ENCODE assay signal across 8 cellular contexts in genomic region chr2:74391580-74392448, GRCh38. TPM values are rescaled to one million over a fixed set of nuclear protein-coding genes. Genes with fewer than 3 reads are reported as not detected.
DNase-seq lines count a peak whose midpoint lies in the region; ATAC-seq lines count a peak whose summit lies in the region.

No MANE protein-coding gene starts in this region.

- H3K23ac ChIP-seq in mesenchymal stem cell (ENCODE audit: low read length in 2 of 2): peak overlapping the region in 1 of 2 experiments; percentile 14

- peak overlapping the region; percentile 89 for H3K4me3 ChIP-seq in CD4-positive, CD25-positive, alpha-beta regulatory T cell (ENCODE audit: low read depth, low read length)
- H3K4me3 ChIP-seq in effector memory CD4-positive, alpha-beta T cell (ENCODE audit: insufficient read depth, low read depth, low read length, poor library complexity, severe bottlenecking): peak overlapping the region; percentile 86
- H3K4me3 ChIP-seq in mesenchymal stem cell (ENCODE audit: insufficient read depth in 1 of 2, low read depth in 1 of 2, low read length in 2 of 2): peak overlapping the region; percentile 92 to 99

- H2AFZ ChIP-seq in mesenchymal stem cell (ENCODE audit: low read depth, low read length): peak overlapping the region; percentile 30

- no peaks in the 10 kb centered on the region for H3K36me3 ChIP-seq in CD4-positive, CD25-positive, alpha-beta regulatory T cell (ENCODE audit: control insufficient read depth, insufficient read depth, low read length)
- no peaks in the 10 kb centered on the region for H3K36me3 ChIP-seq in effector memory CD4-positive, alpha-beta T cell (ENCODE audit: control insufficient read depth, insufficient read depth, low read length)
- H3K36me3 ChIP-seq in mesenchymal stem cell (ENCODE audit: control insufficient read depth in 1 of 2, insufficient read depth in 2 of 2, low read depth in 1 of 2, low read length in 2 of 2): no peaks in the 10 kb centered on the region

- H2BK15ac ChIP-seq in mesenchymal stem cell (ENCODE audit: low read depth, poor library complexity, severe bottlenecking): peak overlapping the region; percentile 80

- no peaks in the 10 kb centered on the region for H3K9me3 ChIP-seq in CD4-positive, CD25-positive, alpha-beta regulatory T cell (ENCODE audit: control insufficient read depth in 2 of 2, low read length in 2 of 2)
- no peaks in the 10 kb centered on the region for H3K9me3 ChIP-seq in effector memory CD4-positive, alpha-beta T cell (ENCODE audit: control insufficient read depth, low read length)
- no peaks in the 10 kb centered on the region for H3K9me3 ChIP-seq in mesenchymal stem cell (ENCODE audit: control insufficient read depth, low read length)

- peak overlapping the region in 1 of 2 experiments; percentile 62 for H3K4ac ChIP-seq in mesenchymal stem cell (ENCODE audit: low read depth in 1 of 2, low read length in 2 of 2)

- no peaks in the 10 kb centered on the region for H3K9me3 Mint-ChIP-seq in CD4-positive, CD25-positive, alpha-beta regulatory T cell

- H4K8ac ChIP-seq in mesenchymal stem cell (ENCODE audit: low read length): peak overlapping the region; percentile 99

- H4K91ac ChIP-seq in mesenchymal stem cell (ENCODE audit: low read length): peak overlapping the region; percentile 88

- peak overlapping the region in 1 of 4 donors; percentile 98 for H3K4me3 Mint-ChIP-seq in CD4-positive, CD25-positive, alpha-beta regulatory T cell

- no peak overlapping the region for H3K14ac ChIP-seq in mesenchymal stem cell (ENCODE audit: low read length in 2 of 2)

- peak; percentile 91 to 92 for ATAC-seq in CD4-positive, CD25-positive, alpha-beta regulatory T cell (ENCODE audit: low read depth in 2 of 2)
- ATAC-seq in GM19397 (IDR thresholded peaks at IDR 0.05; ENCODE audit: unreplicated experiment): peak; percentile 71

- no peak overlapping the region for H2AK5ac ChIP-seq in mesenchymal stem cell (ENCODE audit: low read length, severe bottlenecking)

- peak overlapping the region; percentile 96 to 100 (median 100) for H3K27ac Mint-ChIP-seq in CD4-positive, CD25-positive, alpha-beta regulatory T cell

- peak overlapping the region; percentile 80 for H3K4me2 ChIP-seq in mesenchymal stem cell (ENCODE audit: low read length, poor library complexity, severe bottlenecking)

- DNase-seq in CD4-positive, CD25-positive, alpha-beta regulatory T cell: peak; percentile 90 to 96 (median 96)
- DNase-seq in HS-5 (ENCODE audit: low read depth) (peak; percentile 72), NK-92 (lab: John Stamatoyannopoulos, UW; ENCODE audit: unreplicated experiment) (peak; percentile 70), mesenchymal stem cell (peak; percentile 88)
- peak; percentile 100 for DNase-seq in activated CD8-positive, alpha-beta memory T cell treated with anti-CD3 and anti-CD28 coated beads for 24 hours
- DNase-seq in effector memory CD4-positive, alpha-beta T cell: peak; percentile 85 to 92 (median 89)
- DNase-seq in stimulated activated CD8-positive, alpha-beta memory T cell treated with anti-CD3 and anti-CD28 coated beads, Interleukin-12 subunit alpha, Interleukin-12 subunit beta, amount 100 ng/mL, for 4 hours (ENCODE audit: low read depth): peak; percentile 90

- H3K36me3 Mint-ChIP-seq in CD4-positive, CD25-positive, alpha-beta regulatory T cell: no peaks in the 10 kb centered on the region

- peak overlapping the region; percentile 96 for H3K9ac ChIP-seq in mesenchymal stem cell (ENCODE audit: low read length)

- WGBS in mesenchymal stem cell: 4% methylated on average over 59 of the region's 62 CpGs

- peak overlapping the region; percentile 86 to 96 for H3K18ac ChIP-seq in mesenchymal stem cell (ENCODE audit: low read depth in 1 of 2, low read length in 2 of 2)

- H3K79me1 ChIP-seq in mesenchymal stem cell (replicated peaks; ENCODE audit: low read length, poor library complexity, severe bottlenecking): peaks cover 6% of the 10 kb centered on the region

- H3K27me3 Mint-ChIP-seq in CD4-positive, CD25-positive, alpha-beta regulatory T cell: peaks cover 21% of the 10 kb centered on the region

- H2BK12ac ChIP-seq in mesenchymal stem cell (ENCODE audit: low read length in 2 of 2): peak overlapping the region in 1 of 2 experiments; percentile 69

- H2BK120ac ChIP-seq in mesenchymal stem cell (ENCODE audit: low read depth, low read length): peak overlapping the region; percentile 85

- peaks cover 7% of the 10 kb centered on the region for H3K27me3 ChIP-seq in CD4-positive, CD25-positive, alpha-beta regulatory T cell (ENCODE audit: control insufficient read depth, insufficient read depth, low read length)
- no peaks in the 10 kb centered on the region for H3K27me3 ChIP-seq in effector memory CD4-positive, alpha-beta T cell (replicated peaks; ENCODE audit: control insufficient read depth, insufficient read depth, low read length, poor library complexity, severe bottlenecking)
- H3K27me3 ChIP-seq in mesenchymal stem cell (ENCODE audit: control insufficient read depth in 1 of 2, insufficient read depth in 1 of 2, low read length in 2 of 2): no peaks in the 10 kb centered on the region

- H2BK5ac ChIP-seq in mesenchymal stem cell (ENCODE audit: low read depth, low read length, poor library complexity, severe bottlenecking): peak overlapping the region; percentile 98

- H3K4me1 Mint-ChIP-seq in CD4-positive, CD25-positive, alpha-beta regulatory T cell: peaks cover 6 to 9% (median 7%) of the 10 kb centered on the region in 4 donors

- peaks cover 24% of the 10 kb centered on the region for H3K4me1 ChIP-seq in CD4-positive, CD25-positive, alpha-beta regulatory T cell (ENCODE audit: control insufficient read depth, insufficient read depth, low read length, poor library complexity, severe bottlenecking)
- peaks cover 21% of the 10 kb centered on the region for H3K4me1 ChIP-seq in effector memory CD4-positive, alpha-beta T cell (ENCODE audit: control insufficient read depth, insufficient read depth, low read length, poor library complexity, severe bottlenecking)
- peaks cover 2% of the 10 kb centered on the region for H3K4me1 ChIP-seq in mesenchymal stem cell (ENCODE audit: control insufficient read depth, insufficient read depth, low read depth, low read length)

- H3K27ac ChIP-seq in CD4-positive, CD25-positive, alpha-beta regulatory T cell (ENCODE audit: insufficient read depth, low read length, poor library complexity, severe bottlenecking): peak overlapping the region; percentile 91
- peak overlapping the region; percentile 97 for H3K27ac ChIP-seq in effector memory CD4-positive, alpha-beta T cell (ENCODE audit: insufficient read depth, low read length, poor library complexity, severe bottlenecking)
- peak overlapping the region; percentile 91 for H3K27ac ChIP-seq in mesenchymal stem cell (ENCODE audit: low read length, poor library complexity, severe bottlenecking)

RNA-seq across cellular contexts. Expression of gene DCTN1, which starts 11.7 kb away (rescaled TPM):
- 83.5 TPM for total RNA-seq in CD4-positive, CD25-positive, alpha-beta regulatory T cell
- polyA plus RNA-seq in CD4-positive, CD25-positive, alpha-beta regulatory T cell: 10 to 100 TPM; 42.9 to 58.9 (median 47.0) TPM
- 188 TPM for polyA plus RNA-seq in mesenchymal stem cell (2013, experiment 1 of 2)
- polyA plus RNA-seq in mesenchymal stem cell (2013, experiment 2 of 2): 195 TPM

RNA-seq across cellular contexts. Expression of gene C2orf81, which starts 29.6 kb away (rescaled TPM):
- 1.1 TPM for total RNA-seq in CD4-positive, CD25-positive, alpha-beta regulatory T cell
- 1 to 10 TPM; 1.2 to 3.9 (median 2.3) TPM for polyA plus RNA-seq in CD4-positive, CD25-positive, alpha-beta regulatory T cell
- polyA plus RNA-seq in mesenchymal stem cell (2013, experiment 1 of 2): 0.46 TPM
- 0.29 TPM for polyA plus RNA-seq in mesenchymal stem cell (2013, experiment 2 of 2)

RNA-seq across cellular contexts. Expression of gene WDR54, which starts 29.7 kb away (rescaled TPM):
- total RNA-seq in CD4-positive, CD25-positive, alpha-beta regulatory T cell: 18.4 TPM
- 10 to 100 TPM; 49.4 to 84.3 (median 59.2) TPM for polyA plus RNA-seq in CD4-positive, CD25-positive, alpha-beta regulatory T cell
- 7.0 TPM for polyA plus RNA-seq in mesenchymal stem cell (2013, experiment 1 of 2)
- 7.3 TPM for polyA plus RNA-seq in mesenchymal stem cell (2013, experiment 2 of 2)

RNA-seq across cellular contexts. Expression of gene SLC4A5, which starts 48.6 kb away (rescaled TPM):
- 12.7 TPM for total RNA-seq in CD4-positive, CD25-positive, alpha-beta regulatory T cell
- under 1 TPM; 0.30 to 0.93 (median 0.62) TPM for polyA plus RNA-seq in CD4-positive, CD25-positive, alpha-beta regulatory T cell
- 0.15 TPM for polyA plus RNA-seq in mesenchymal stem cell (2013, experiment 1 of 2)
- polyA plus RNA-seq in mesenchymal stem cell (2013, experiment 2 of 2): 0.10 TPM

RNA-seq across cellular contexts. Expression of gene RTKN, which starts 49.9 kb away (rescaled TPM):
- total RNA-seq in CD4-positive, CD25-positive, alpha-beta regulatory T cell: 0.39 TPM
- under 1 TPM in 2 of 4 donors, not detected in 2; 0.34 TPM for polyA plus RNA-seq in CD4-positive, CD25-positive, alpha-beta regulatory T cell
- 8.7 TPM for polyA plus RNA-seq in mesenchymal stem cell (2013, experiment 1 of 2)
- 8.2 TPM for polyA plus RNA-seq in mesenchymal stem cell (2013, experiment 2 of 2)

Comparison
In these comparisons a context has a peak if more than half of its experiments do, and no peak if none do; other contexts are left out.
1. Peak in every context shown above with its lines: DNase-seq, ATAC-seq, H3K4me3 ChIP-seq and H3K27ac ChIP-seq.